Comparison of ENCODE assay signal across 30 cellular contexts in genomic region chr4:22695011-22695410, GRCh38. TPM values are rescaled to one million over a fixed set of nuclear protein-coding genes. Genes with fewer than 3 reads are reported as not detected.
"Had no signal": no experiment of that assay in that cellular context is flagged by ENCODE, and none has a peak within 500 bp of the region (broad histone marks: within the 10 kb centered on the region; RNA-seq: fewer than 3 reads in every experiment).

No MANE protein-coding gene starts in this region.

- H2AFZ ChIP-seq: hepatocyte had no signal

- H3K79me2 ChIP-seq: hepatocyte had no signal

- FAIRE-seq: keratinocyte had no signal

- H3K4me3 ChIP-seq: hepatocyte, left lung, lung, ovary, right atrium auricular region, sigmoid colon, smooth muscle cell, testis, thyroid gland, transverse colon, upper lobe of left lung, vagina had no signal

- H3K36me3 ChIP-seq: left lung, ovary, right atrium auricular region, sigmoid colon, thyroid gland, transverse colon, upper lobe of left lung, vagina had no signal

- H3K27ac ChIP-seq: hepatocyte, left lung, ovary, right atrium auricular region, sigmoid colon, thyroid gland, upper lobe of left lung, vagina had no signal

- H3K4me2 ChIP-seq: smooth muscle cell had no signal

- ATAC-seq: left lung; stimulated activated memory B cell treated with anti-CD40 and anti-IgM and Interleukin-4, amounts not matched to agents 10 μg/mL and 1 μg/mL and 100 μg/mL, for 72 hours; stimulated activated naive CD8-positive, alpha-beta T cell treated with anti-CD3 and anti-CD28 coated beads, Interleukin-15, amount 100 ng/mL, for 72 hours had no signal

- H3K4me1 ChIP-seq: left lung, right atrium auricular region, sigmoid colon, testis, upper lobe of left lung, vagina had no signal

- H3K9me3 ChIP-seq: left lung, ovary, right atrium auricular region, sigmoid colon, testis, thyroid gland, transverse colon, upper lobe of left lung, vagina had no signal

- DNase-seq: kidney glomerular epithelial cell; left colon; left lung; mesendoderm; naive B cell; natural killer cell; ovary; sigmoid colon; stimulated activated CD4-positive, alpha-beta T cell treated with anti-CD3 and anti-CD28 coated beads, Interleukin-1b, Interleukin-23, amount 100 ng/mL, for 48 hours; stimulated activated CD4-positive, alpha-beta T cell treated with anti-CD3 and anti-CD28 coated beads, Interleukin-2, amount 100 ng/mL, for 48 hours; stimulated activated CD4-positive, alpha-beta T cell treated with anti-CD3 and anti-CD28 coated beads, Interleukin-4, amount 100 ng/mL, for 4 hours; stimulated activated CD8-positive, alpha-beta memory T cell treated with anti-CD3 and anti-CD28 coated beads, Interleukin-4, amount 100 ng/mL, for 48 hours; stimulated activated naive CD4-positive, alpha-beta T cell treated with Interleukin-2 at 50 U/mL for 16 hours; stimulated activated naive CD8-positive, alpha-beta T cell treated with anti-CD3 and anti-CD28 coated beads, Interleukin-15, amount 100 ng/mL, for 72 hours; substantia nigra; testis; thyroid gland; transverse colon; upper lobe of left lung had no signal

- H3K27me3 ChIP-seq: hepatocyte, left lung, ovary, right atrium auricular region, sigmoid colon, testis, thyroid gland, transverse colon, upper lobe of left lung, vagina had no signal

RNA-seq across cellular contexts. Expression of gene GBA3, which starts 2.3 kb away (rescaled TPM):
- total RNA-seq: left lung, mesothelial cell of epicardium, natural killer cell, pulmonary artery endothelial cell, right atrium auricular region, smooth muscle cell, urinary bladder, vagina had no signal
- polyA plus RNA-seq: keratinocyte, neural cell, smooth muscle cell had no signal
